Comparison of ENCODE assay signal across 25 cellular contexts in genomic region chr14:42992930-42993329, GRCh38.
"Had no signal": no experiment of that assay in that cellular context is flagged by ENCODE, and none has a peak within 500 bp of the region (broad histone marks: within the 10 kb centered on the region; RNA-seq: fewer than 3 reads in every experiment).

No MANE protein-coding gene starts in this region.

- H3K4me3 ChIP-seq: coronary artery, dorsolateral prefrontal cortex, esophagus muscularis mucosa, gastroesophageal sphincter, heart left ventricle, hepatocyte, lower lobe of right lung, mucosa of descending colon had no signal

- FAIRE-seq: colon, endothelial cell of umbilical vein, frontal cortex, kidney had no signal

- H3K4me1 ChIP-seq: esophagus muscularis mucosa, foreskin keratinocyte, gastroesophageal sphincter, heart left ventricle, lower lobe of right lung had no signal

- H3K36me3 ChIP-seq: esophagus muscularis mucosa, gastroesophageal sphincter, heart left ventricle, lower lobe of right lung had no signal

- ATAC-seq: foreskin keratinocyte, gastroesophageal sphincter, heart left ventricle, left colon, left lobe of liver, left ventricle myocardium superior, lower lobe of right lung, mucosa of descending colon had no signal

- H3K4me2 ChIP-seq: hepatocyte had no signal

- H2AFZ ChIP-seq: hepatocyte had no signal

- H3K27me3 ChIP-seq: dorsolateral prefrontal cortex, esophagus muscularis mucosa, foreskin keratinocyte, gastroesophageal sphincter, heart left ventricle, hepatocyte had no signal

- DNase-seq: dermis blood vessel endothelial cell; dorsolateral prefrontal cortex; effector CD4-positive, alpha-beta T cell; effector memory CD4-positive, alpha-beta T cell; foreskin keratinocyte; heart left ventricle; hypothalamus; immature natural killer cell; islet precursor cell; kidney; kidney glomerular epithelial cell; left colon; left ventricle myocardium superior; lower lobe of right lung; mesenchymal stem cell; mucosa of descending colon; naive B cell had no signal

- H3K9me3 ChIP-seq: esophagus muscularis mucosa, gastroesophageal sphincter, lower lobe of right lung, mucosa of descending colon had no signal

- H3K79me2 ChIP-seq: hepatocyte had no signal

- H3K27ac ChIP-seq: coronary artery, dorsolateral prefrontal cortex, esophagus muscularis mucosa, foreskin keratinocyte, gastroesophageal sphincter, heart left ventricle, hepatocyte, lower lobe of right lung had no signal
